19 cellular contexts compared by ENCODE assay signal in the genomic region with DNA sequence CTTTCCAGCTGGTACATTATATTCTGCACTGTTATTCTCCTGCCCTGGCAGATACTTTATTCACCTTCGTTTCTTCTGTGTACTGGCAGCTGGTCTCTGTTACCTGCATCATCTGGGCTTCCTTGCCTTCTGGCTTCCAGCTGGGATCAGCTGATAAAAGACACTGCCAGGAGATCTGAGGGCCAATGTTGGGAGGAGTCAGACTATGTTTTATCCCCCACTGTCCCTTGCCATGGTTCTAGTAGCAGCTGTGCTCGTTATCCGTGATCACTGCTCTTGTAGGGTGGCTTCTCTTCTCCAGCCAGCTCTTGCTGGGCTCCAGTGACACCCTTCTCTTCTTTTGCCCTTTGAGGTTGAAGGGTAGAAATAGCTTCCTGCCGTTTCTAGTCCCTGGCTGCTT. TPM values are rescaled to one million over a fixed set of nuclear protein-coding genes. Genes with fewer than 3 reads are reported as not detected.
DNase-seq lines count a peak whose midpoint lies in the region; ATAC-seq and TF ChIP-seq lines count a peak whose summit lies in the region.
"Had no signal": no experiment of that assay in that cellular context is flagged by ENCODE, and none has a peak within 500 bp of the region (broad histone marks: within the 10 kb centered on the region; RNA-seq: fewer than 3 reads in every experiment).

No MANE protein-coding gene starts in this region.

- in situ Hi-C loops in HAP-1 (cut with MboI; ENCODE audit: low sequenced_read_pairs), result no loop called here

- no peak overlapping the region for H3K27ac ChIP-seq in HEK293 (ENCODE audit: extremely low read depth, low read depth, low read length)
- H3K27ac ChIP-seq: hepatocyte, pancreas, stomach, upper lobe of left lung had no signal

- no peaks in the 10 kb centered on the region for H3K27me3 ChIP-seq in HAP-1 (ENCODE audit: low read depth)
- H3K27me3 ChIP-seq: hepatocyte, pancreas, stomach, upper lobe of left lung had no signal

- TF ChIP-seq CTCF in HEK293 (tag by site-specific recombination; IDR thresholded peaks at IDR 0.05), result no peak

- H3K4me3 ChIP-seq in HEK293 (ENCODE audit: low read depth, low read length), result no peak overlapping the region
- H3K4me3 ChIP-seq in HAP-1, result no peak overlapping the region
- H3K4me3 ChIP-seq: hepatocyte, pancreas, stomach, upper lobe of left lung had no signal

- H3K36me3 ChIP-seq in HEK293 (ENCODE audit: control insufficient read depth in 2 of 2, insufficient read depth in 1 of 2, low read length in 2 of 2) (no peaks in the 10 kb centered on the region), HAP-1 (replicated peaks) (no peaks in the 10 kb centered on the region)
- H3K36me3 ChIP-seq: pancreas had no signal

- H3K4me1 ChIP-seq in HEK293 (ENCODE audit: control insufficient read depth, insufficient read depth, low read length), result no peaks in the 10 kb centered on the region
- H3K4me1 ChIP-seq in HAP-1, result no peaks in the 10 kb centered on the region
- H3K4me1 ChIP-seq: pancreas, stomach, upper lobe of left lung had no signal

- ATAC-seq in left lobe of liver (peak; percentile 25), HG03432 (IDR thresholded peaks at IDR 0.05; ENCODE audit: unreplicated experiment) (no peak), GM18502 (IDR thresholded peaks at IDR 0.05; ENCODE audit: poor library complexity, unreplicated experiment) (no peak)
- ATAC-seq: activated T-cell treated with anti-CD3 and anti-CD28 coated beads, Interleukin-2, amount 50 U/mL, for 72 hours; naive thymus-derived CD8-positive, alpha-beta T cell; pancreas had no signal

- H3K9me3 ChIP-seq in HEK293 (ENCODE audit: control insufficient read depth, insufficient read depth, low read depth, low read length) (no peaks in the 10 kb centered on the region), HAP-1 (no peaks in the 10 kb centered on the region)
- H3K9me3 ChIP-seq: pancreas, stomach, upper lobe of left lung had no signal

- POLR2A ChIA-PET in HEK293 (lab: Yijun Ruan, JAX), result no interaction called here

- CTCF ChIA-PET in HEK293 (lab: Yijun Ruan, JAX), result interaction anchor here (1.2 to 3.9 kb wide), 2 partner anchors 31 to 203 kb away, joined by 5 to 13 read pairs; no protein-coding TSS in a partner anchor

- peak; percentile 7 for DNase-seq in COR-L47 (lab: John Stamatoyannopoulos, UW)
- DNase-seq in NCI-H69 (lab: John Stamatoyannopoulos, UW), result peak; percentile 62
- DNase-seq in left lobe of liver (ENCODE audit: low spot score), result no peak
- DNase-seq in HAP-1 (ENCODE audit: low spot score in 2 of 2), result no peak
- no peak for DNase-seq in stimulated activated CD4-positive, alpha-beta T cell treated with anti-CD3 and anti-CD28 coated beads, Interleukin-4, amount 100 ng/mL, for 4 hours
- DNase-seq: activated CD4-positive, CD25-positive, alpha-beta regulatory T cell; activated naive CD8-positive, alpha-beta T cell treated with anti-CD3 and anti-CD28 coated beads for 36 hours; activated T-cell treated with anti-CD3 and anti-CD28 coated beads, Interleukin-2, amount 50 U/mL, for 72 hours; islet precursor cell; KBM-7; MV-4-11; naive thymus-derived CD8-positive, alpha-beta T cell; pancreas; stomach; upper lobe of left lung had no signal

TF ChIP-seq in HEK293, 187 proteins besides CTCF, POLR2A, EP300 and RAD21:
- TF ChIP-seq ZNF830 (tag by site-specific recombination; IDR thresholded peaks at IDR 0.05; ENCODE audit: low read depth) (no peak), ZNF677 (tag by site-specific recombination; IDR thresholded peaks at IDR 0.05) (no peak), ZNF223 (tag by site-specific recombination; IDR thresholded peaks at IDR 0.05) (no peak), EGR2 (tag by site-specific recombination; IDR thresholded peaks at IDR 0.05; ENCODE audit: low read depth) (no peak), ZIC2 (tag by site-specific recombination; IDR thresholded peaks at IDR 0.05) (peak; percentile 31), ZNF274 (IDR thresholded peaks at IDR 0.05; ENCODE audit: low read length) (no peak), ZNF274 (tag by site-specific recombination; IDR thresholded peaks at IDR 0.05; ENCODE audit: borderline replicate concordance) (no peak)
- TF ChIP-seq, protein P1, sequence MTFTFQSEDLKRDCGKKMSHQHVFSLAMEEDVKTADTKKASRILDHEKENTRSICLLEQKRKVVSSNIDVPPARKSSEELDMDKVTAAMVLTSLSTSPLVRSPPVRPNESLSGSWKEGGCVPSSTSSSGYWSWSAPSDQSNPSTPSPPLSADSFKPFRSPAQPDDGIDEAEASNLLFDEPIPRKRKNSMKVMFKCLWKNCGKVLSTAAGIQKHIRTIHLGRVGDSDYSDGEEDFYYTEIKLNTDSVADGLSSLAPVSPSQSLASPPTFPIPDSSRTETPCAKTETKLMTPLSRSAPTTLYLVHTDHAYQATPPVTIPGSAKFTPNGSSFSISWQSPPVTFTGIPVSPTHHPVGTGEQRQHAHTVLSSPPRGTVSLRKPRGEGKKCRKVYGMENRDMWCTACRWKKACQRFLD (tag by site-specific recombination; IDR thresholded peaks at IDR 0.05), result no peak

RNA-seq across cellular contexts. Expression of a gene that starts 24.8 kb away (rescaled TPM):
- 11.2 TPM for total RNA-seq in left lobe of liver

Comparison
In these comparisons a context has a peak if more than half of its experiments do, and no peak if none do; other contexts are left out.
1. DNase-seq: peak in COR-L47 (single experiment) and NCI-H69 (single experiment); none in left lobe of liver (single experiment), HAP-1 (0 of 2) and stimulated activated CD4-positive, alpha-beta T cell treated with anti-CD3 and anti-CD28 coated beads, Interleukin-4, amount 100 ng/mL, for 4 hours (0 of 2).